1 cellular context compared by ENCODE assay signal in the genomic region with DNA sequence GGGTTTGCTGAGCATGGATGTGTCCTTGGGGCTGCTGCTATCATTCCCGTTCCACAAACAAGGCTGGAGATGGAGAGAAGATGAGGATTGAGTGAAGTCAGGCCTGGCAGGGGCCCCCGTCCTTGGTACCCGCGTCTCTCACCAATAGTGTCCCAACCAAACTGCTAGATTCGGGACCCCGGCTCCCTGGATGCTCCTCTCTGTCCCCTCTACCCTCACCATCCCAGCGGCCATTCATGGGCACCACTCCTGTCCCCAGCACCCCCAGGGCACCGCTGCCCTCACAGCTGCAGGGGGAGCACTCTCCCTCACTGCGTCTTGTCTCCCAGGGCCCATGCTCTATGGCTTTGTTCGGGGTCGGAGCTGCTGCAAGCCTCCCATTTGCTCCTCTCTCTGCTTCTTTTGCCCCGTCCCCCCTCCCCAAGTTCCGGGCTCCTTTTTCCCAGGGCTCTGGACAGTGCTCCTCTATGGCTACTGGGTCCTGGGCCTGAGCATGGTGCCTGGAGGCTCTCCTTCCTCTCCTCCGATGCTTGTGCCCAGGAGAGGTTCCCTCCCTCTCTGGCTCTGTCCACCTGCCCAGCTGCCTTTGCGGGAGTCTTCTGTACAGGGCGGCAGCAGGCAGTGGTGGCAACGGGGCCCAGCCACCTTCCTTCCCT.
TF ChIP-seq lines count a peak whose summit lies in the region.

No MANE protein-coding gene starts in this region.

TF ChIP-seq in H1, 55 proteins besides CTCF, POLR2A, EP300 and RAD21 (continued from another document):
- TF ChIP-seq KDM1A (IDR thresholded peaks at IDR 0.05; ENCODE audit: borderline replicate concordance, low read length): no peak
- no peak for TF ChIP-seq SAP30 (IDR thresholded peaks at IDR 0.05; ENCODE audit: insufficient read depth, insufficient replicate concordance, low read length)
- no peak for TF ChIP-seq POLR2AphosphoS5 (IDR thresholded peaks at IDR 0.05; ENCODE audit: low read depth, low read length)
